In the genomic region with DNA sequence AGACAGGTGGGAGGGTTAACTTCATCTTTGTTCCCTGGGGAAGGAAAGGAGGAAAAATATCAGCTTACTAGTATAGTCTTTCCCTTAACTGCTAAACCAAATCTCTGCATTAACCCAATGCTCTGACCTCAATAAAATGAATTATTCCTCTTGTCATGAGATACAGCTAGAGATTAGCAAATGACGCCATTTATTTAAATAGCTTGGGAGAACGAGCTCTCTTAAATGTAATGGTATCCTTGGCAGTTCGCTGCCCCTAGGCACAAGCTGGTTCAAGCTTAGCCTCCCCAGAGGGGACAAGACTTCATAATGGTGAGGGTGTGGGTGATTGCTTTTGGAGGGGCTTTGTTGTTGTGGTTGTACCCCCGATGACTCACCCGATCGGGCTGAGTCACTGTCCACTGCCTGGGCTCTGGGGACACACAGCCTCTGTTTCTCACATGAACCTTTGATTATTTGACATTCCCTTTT, we compare ENCODE assay signal across 22 cellular contexts. TPM values are rescaled to one million over a fixed set of nuclear protein-coding genes. Genes with fewer than 3 reads are reported as not detected.
DNase-seq lines count a peak whose midpoint lies in the region; ATAC-seq, FAIRE-seq and TF ChIP-seq lines count a peak whose summit lies in the region.
"Had no signal": no experiment of that assay in that cellular context is flagged by ENCODE, and none has a peak within 500 bp of the region (broad histone marks: within the 10 kb centered on the region; RNA-seq: fewer than 3 reads in every experiment).

No MANE protein-coding gene starts in this region.

- H3K4me2 ChIP-seq in HepG2 (ENCODE audit: low read depth, low read length), result no peak overlapping the region

- H3K79me2 ChIP-seq in HepG2 (ENCODE audit: insufficient read depth, low read length), result peaks cover 8% of the 10 kb centered on the region

- H3K4me1 Mint-ChIP-seq in T-helper 17 cell, result peaks cover 28% of the 10 kb centered on the region
- H3K4me1 Mint-ChIP-seq in CD14-positive monocyte, result peaks cover 14% of the 10 kb centered on the region

- H3K27ac ChIP-seq in HepG2 (ENCODE audit: extremely low read length, insufficient read depth, low read length) (no peak overlapping the region), right lobe of liver (no peak overlapping the region), tibial artery (no peak overlapping the region)
- H3K27ac ChIP-seq: neutrophil had no signal

- no peaks in the 10 kb centered on the region for H3K27me3 Mint-ChIP-seq in T-helper 17 cell
- no peaks in the 10 kb centered on the region for H3K27me3 Mint-ChIP-seq in CD14-positive monocyte (ENCODE audit: low read depth in 3 of 3)

- H3K9me3 ChIP-seq in HepG2 (ENCODE audit: low read length), result no peaks in the 10 kb centered on the region
- H3K9me3 ChIP-seq in right lobe of liver, result no peaks in the 10 kb centered on the region
- no peaks in the 10 kb centered on the region for H3K9me3 ChIP-seq in T-helper 17 cell (ENCODE audit: control insufficient read depth, low read length, poor library complexity, severe bottlenecking)
- H3K9me3 ChIP-seq in tibial artery, result no peaks in the 10 kb centered on the region
- H3K9me3 ChIP-seq: Caco-2, MG63, neutrophil, uterus had no signal

- no peak for FAIRE-seq in HepG2 (lab: Jason Lieb, UNC)
- FAIRE-seq: bronchial epithelial cell, frontal cortex, GM18507 had no signal

- H3K27me3 ChIP-seq in HepG2 (ENCODE audit: control insufficient read depth in 1 of 2, insufficient read depth in 2 of 2, low read length in 2 of 2) (no peaks in the 10 kb centered on the region), right lobe of liver (no peaks in the 10 kb centered on the region), tibial artery (no peaks in the 10 kb centered on the region)
- H3K27me3 ChIP-seq: MG63, neutrophil, uterus had no signal

- TF ChIP-seq EP300 in HepG2 (IDR thresholded peaks at IDR 0.05; ENCODE audit: low read depth in 2 of 2, low read length in 2 of 2) (no peak), HepG2 (CRISPR knock-in tag; IDR thresholded peaks at IDR 0.05; ENCODE audit: borderline replicate concordance) (no peak)

- ATAC-seq in HepG2, result no peak
- ATAC-seq in right lobe of liver, result no peak
- no peak for ATAC-seq in T-helper 17 cell
- ATAC-seq in GM19023 (IDR thresholded peaks at IDR 0.05; ENCODE audit: unreplicated experiment), result no peak
- ATAC-seq in GM19455 (IDR thresholded peaks at IDR 0.05; ENCODE audit: unreplicated experiment), result no peak

- H3K4me1 ChIP-seq in HepG2 (ENCODE audit: insufficient read depth, low read length) (no peaks in the 10 kb centered on the region), right lobe of liver (no peaks in the 10 kb centered on the region), tibial artery (no peaks in the 10 kb centered on the region)
- H3K4me1 ChIP-seq: Caco-2, uterus had no signal

- H4K20me1 ChIP-seq in HepG2 (ENCODE audit: insufficient read depth, low read length), result no peaks in the 10 kb centered on the region

- H3K27ac Mint-ChIP-seq in T-helper 17 cell (peak overlapping the region; percentile 59), CD14-positive monocyte (peak overlapping the region in 2 of 7 donors; percentile 36 to 51)

- WGBS in HepG2 (ENCODE audit: low lambda C conversion rate), result 96% methylated on average over 6 of the region's 6 CpGs
- 96% methylated on average over 5 of the region's 6 CpGs for WGBS in right lobe of liver (ENCODE audit: insufficient coverage, low coverage, low lambda C conversion rate, missing lambda C conversion rate)

- CTCF ChIA-PET in HepG2 (lab: Yijun Ruan, JAX; ENCODE audit: low intra/inter-chr PET ratio, low total read pairs), result no interaction called here

- TF ChIP-seq CTCF in HepG2 (CRISPR knock-in tag; IDR thresholded peaks at IDR 0.05), result no peak
- no peak for TF ChIP-seq CTCF in right lobe of liver (IDR thresholded peaks at IDR 0.05)
- no peak for TF ChIP-seq CTCF in CD14-positive monocyte (IDR thresholded peaks at IDR 0.05)
- TF ChIP-seq CTCF in tibial artery (IDR thresholded peaks at IDR 0.05), result no peak

- no TSS peak for BruUV-seq in HepG2 (replicated peaks; lab: Mats Ljungman, UMichigan)

- no peak overlapping the region for H3K4me3 Mint-ChIP-seq in T-helper 17 cell
- no peak overlapping the region for H3K4me3 Mint-ChIP-seq in CD14-positive monocyte

- H3K9me3 Mint-ChIP-seq in CD14-positive monocyte, result no peaks in the 10 kb centered on the region

- no peak overlapping the region for H2AFZ ChIP-seq in HepG2 (ENCODE audit: low read length)

- H3K36me3 Mint-ChIP-seq in T-helper 17 cell (ENCODE audit: low read depth) (peaks cover 16% of the 10 kb centered on the region), CD14-positive monocyte (peaks cover 58 to 65% of the 10 kb centered on the region in 2 donors)

- intact Hi-C loops in HepG2 (cut with micrococcal nuclease; ENCODE audit: unreplicated experiment), result no loop called here
- intact Hi-C loops in right lobe of liver (cut with DNase I), result no loop called here
- intact Hi-C loops in CD14-positive monocyte (cut with micrococcal nuclease), result no loop called here
- intact Hi-C loops in tibial artery (cut with DNase I; ENCODE audit: low total_unique reads), result no loop called here

- in situ Hi-C loops in HepG2 (cut with HindIII; ENCODE audit: extremely low pct_ligation_motif_present, low pct_unique_long_range_greater_than_20kb), result no loop called here

- DNase-seq in HepG2 (ENCODE audit: low spot score) (no peak), right lobe of liver (no peak), T-helper 17 cell (no peak), left kidney (ENCODE audit: low read depth, low spot score) (peak; percentile 66), CD14-positive monocyte (ENCODE audit: low spot score) (no peak), tibial artery (no peak)
- DNase-seq: activated CD8-positive, alpha-beta memory T cell treated with anti-CD3 and anti-CD28 coated beads for 24 hours; activated naive CD4-positive, alpha-beta T cell; Caco-2; effector CD4-positive, alpha-beta T cell; GOT3; MG63; stimulated activated naive CD4-positive, alpha-beta T cell had no signal

- H3K9ac ChIP-seq in HepG2 (ENCODE audit: insufficient read depth, low read depth, low read length), result no peak overlapping the region

- no peak for TF ChIP-seq RAD21 in HepG2 (CRISPR knock-in tag; IDR thresholded peaks at IDR 0.05)

- POLR2A ChIA-PET in HepG2 (lab: Yijun Ruan, JAX), result no interaction called here

- peaks cover 13 to 58% of the 10 kb centered on the region in 2 experiments for H3K36me3 ChIP-seq in HepG2 (replicated peaks in 1 of 2; ENCODE audit: control insufficient read depth in 1 of 2, insufficient read depth in 2 of 2, low read length in 2 of 2)
- H3K36me3 ChIP-seq in right lobe of liver, result no peaks in the 10 kb centered on the region
- H3K36me3 ChIP-seq in tibial artery, result peaks cover 0 to 38% (median 10%) of the 10 kb centered on the region in 3 donors
- H3K36me3 ChIP-seq: MG63, neutrophil, uterus had no signal

- no peak overlapping the region for H3K4me3 ChIP-seq in HepG2 (replicated peaks in 1 of 3; ENCODE audit: insufficient read depth in 1 of 3, low read depth in 2 of 3, low read length in 3 of 3)
- no peak overlapping the region for H3K4me3 ChIP-seq in right lobe of liver
- no peak overlapping the region for H3K4me3 ChIP-seq in tibial artery
- H3K4me3 ChIP-seq: lung, MG63, skin epidermis, uterus had no signal

- no peak for TF ChIP-seq POLR2A in HepG2 (IDR thresholded peaks at IDR 0.05; ENCODE audit: insufficient read depth in 1 of 2, low read depth in 2 of 2, low read length in 2 of 2)
- no peak for TF ChIP-seq POLR2A in right lobe of liver (IDR thresholded peaks at IDR 0.05)

RNA-seq across cellular contexts. Expression of a gene that starts 19.6 kb away (rescaled TPM):
- total RNA-seq in HepG2 (2016; rRNA removed; fragmentation: Illumina TruSeq; extraction: Trizol) (28.5 and 35.1 TPM in 2 replicates), right lobe of liver (10 to 100 TPM in 2 of 6 experiments, 1 to 10 TPM in 4; 6.1 to 19.2 (median 9.0) TPM), T-helper 17 cell (10 to 100 TPM; 14.2 to 22.5 TPM)
- total RNA-seq in HepG2 (2016; cell fraction: cytosol; rRNA removed; fragmentation: Illumina TruSeq; extraction: Trizol; ENCODE audit: low read depth), result 4.9 and 5.9 TPM in 2 replicates
- total RNA-seq in HepG2 (2016; cell fraction: insoluble cytoplasmic fraction; rRNA removed; fragmentation: Illumina TruSeq; extraction: Trizol), result 26.2 and 34.3 TPM in 2 replicates
- 13.9 and 14.8 TPM in 2 replicates for total RNA-seq in HepG2 (2016; cell fraction: membrane; rRNA removed; fragmentation: Illumina TruSeq; extraction: Trizol)
- 23.0 and 24.4 TPM in 2 replicates for total RNA-seq in HepG2 (2016; cell fraction: nucleus; rRNA removed; fragmentation: Illumina TruSeq; extraction: Trizol)
- polyA plus RNA-seq in HepG2 (2011; rRNA removed) (23.6 and 25.5 TPM in 2 replicates), CD14-positive monocyte (10 to 100 TPM; 12.3 to 14.2 TPM)
- polyA plus RNA-seq in HepG2 (2011; cell fraction: cytosol; rRNA removed), result 24.0 and 26.1 TPM in 2 replicates
- polyA plus RNA-seq in HepG2 (2011; cell fraction: nucleus; rRNA removed), result 23.4 and 27.7 TPM in 2 replicates
- polyA plus RNA-seq in HepG2 (2012), result 13.7 TPM in 2 replicates
- polyA plus RNA-seq in HepG2 (2016; cell fraction: cytosol; fragmentation: Illumina TruSeq; extraction: Trizol; ENCODE audit: low read depth), result 4.0 and 4.6 TPM in 2 replicates
- polyA plus RNA-seq in HepG2 (2016; cell fraction: insoluble cytoplasmic fraction; fragmentation: Illumina TruSeq; extraction: Trizol; ENCODE audit: low read depth), result 33.7 and 37.5 TPM in 2 replicates
- polyA plus RNA-seq in HepG2 (2016; cell fraction: membrane; fragmentation: Illumina TruSeq; extraction: Trizol; ENCODE audit: low read depth), result 7.5 and 8.8 TPM in 2 replicates
- polyA plus RNA-seq in HepG2 (2016; cell fraction: nucleus; fragmentation: Illumina TruSeq; extraction: Trizol; ENCODE audit: insufficient read depth, low read depth), result 23.4 and 28.9 TPM in 2 replicates
- 79.0 and 79.6 TPM in 2 replicates for polyA minus RNA-seq in HepG2 (2011; rRNA and poly(A)+ RNA removed; ENCODE audit: low replicate concordance)
- 23.7 and 24.0 TPM in 2 replicates for polyA minus RNA-seq in HepG2 (2011; cell fraction: cytosol; rRNA and poly(A)+ RNA removed)
- 29.1 and 37.9 TPM in 2 replicates for polyA minus RNA-seq in HepG2 (2011; cell fraction: nucleus; rRNA and poly(A)+ RNA removed)

RNA-seq across cellular contexts. Expression of a gene that starts 34.1 kb away (rescaled TPM):
- total RNA-seq in HepG2 (2016; rRNA removed; fragmentation: Illumina TruSeq; extraction: Trizol), result 17.2 and 18.5 TPM in 2 replicates
- total RNA-seq in HepG2 (2016; cell fraction: cytosol; rRNA removed; fragmentation: Illumina TruSeq; extraction: Trizol; ENCODE audit: low read depth), result 10.0 and 10.2 TPM in 2 replicates
- 15.0 and 19.2 TPM in 2 replicates for total RNA-seq in HepG2 (2016; cell fraction: insoluble cytoplasmic fraction; rRNA removed; fragmentation: Illumina TruSeq; extraction: Trizol)
- 28.0 and 32.7 TPM in 2 replicates for total RNA-seq in HepG2 (2016; cell fraction: membrane; rRNA removed; fragmentation: Illumina TruSeq; extraction: Trizol)
- 13.3 and 15.6 TPM in 2 replicates for total RNA-seq in HepG2 (2016; cell fraction: nucleus; rRNA removed; fragmentation: Illumina TruSeq; extraction: Trizol)
- polyA plus RNA-seq in HepG2 (2011; rRNA removed), result 7.4 and 12.3 TPM in 2 replicates
- polyA plus RNA-seq in HepG2 (2011; cell fraction: cytosol; rRNA removed), result 6.2 and 7.5 TPM in 2 replicates
- polyA plus RNA-seq in HepG2 (2011; cell fraction: nucleus; rRNA removed), result 33.9 and 49.5 TPM in 2 replicates
- polyA plus RNA-seq in HepG2 (2012), result 3.6 and 9.1 TPM in 2 replicates
- 12.4 and 12.5 TPM in 2 replicates for polyA plus RNA-seq in HepG2 (2016; cell fraction: cytosol; fragmentation: Illumina TruSeq; extraction: Trizol; ENCODE audit: low read depth)
- 18.7 and 21.4 TPM in 2 replicates for polyA plus RNA-seq in HepG2 (2016; cell fraction: insoluble cytoplasmic fraction; fragmentation: Illumina TruSeq; extraction: Trizol; ENCODE audit: low read depth)
- 29.3 and 32.2 TPM in 2 replicates for polyA plus RNA-seq in HepG2 (2016; cell fraction: membrane; fragmentation: Illumina TruSeq; extraction: Trizol; ENCODE audit: low read depth)
- polyA plus RNA-seq in HepG2 (2016; cell fraction: nucleus; fragmentation: Illumina TruSeq; extraction: Trizol; ENCODE audit: insufficient read depth, low read depth), result 31.6 and 35.1 TPM in 2 replicates
- polyA minus RNA-seq in HepG2 (2011; rRNA and poly(A)+ RNA removed; ENCODE audit: low replicate concordance), result 8.7 TPM in 1 of 2 replicates, not detected in the other
- 2.2 and 3.1 TPM in 2 replicates for polyA minus RNA-seq in HepG2 (2011; cell fraction: cytosol; rRNA and poly(A)+ RNA removed)
- 4.0 and 8.6 TPM in 2 replicates for polyA minus RNA-seq in HepG2 (2011; cell fraction: nucleus; rRNA and poly(A)+ RNA removed)
- 10 to 100 TPM in 2 of 6 experiments, 1 to 10 TPM in 4; 6.5 to 13.8 (median 9.0) TPM for total RNA-seq in right lobe of liver
- total RNA-seq in T-helper 17 cell, result 1 to 10 TPM; 4.8 to 5.8 TPM
- under 1 TPM; 0.09 to 0.14 TPM for polyA plus RNA-seq in CD14-positive monocyte
- total RNA-seq: bronchial epithelial cell had no signal
